Comparison of ENCODE assay signal across 23 cellular contexts in genomic region chr4:62814510-62815047, GRCh38.
DNase-seq lines count a peak whose midpoint lies in the region; ATAC-seq lines count a peak whose summit lies in the region.
"Had no signal": no experiment of that assay in that cellular context is flagged by ENCODE, and none has a peak within 500 bp of the region (broad histone marks: within the 10 kb centered on the region; RNA-seq: fewer than 3 reads in every experiment).

No MANE protein-coding gene starts in this region.

- H3K27me3 Mint-ChIP-seq in CD8-positive, alpha-beta memory T cell: no peaks in the 10 kb centered on the region
- H3K27me3 Mint-ChIP-seq: IgD-negative memory B cell had no signal

- peaks cover 6% of the 10 kb centered on the region; the same call in 1 of the 2 replicates for H3K4me1 ChIP-seq in HAP-1
- no peaks in the 10 kb centered on the region for H3K4me1 ChIP-seq in CD8-positive, alpha-beta memory T cell (ENCODE audit: insufficient read depth, low read length)
- H3K4me1 ChIP-seq: foreskin keratinocyte, SJCRH30 had no signal

- H3K4me3 ChIP-seq in HAP-1: no peak overlapping the region
- H3K4me3 ChIP-seq in CD8-positive, alpha-beta memory T cell (ENCODE audit: low read length): no peak overlapping the region
- H3K4me3 ChIP-seq: SJCRH30 had no signal

- in situ Hi-C loops in HAP-1 (cut with MboI; ENCODE audit: low sequenced_read_pairs): no loop called here

- no peaks in the 10 kb centered on the region for H3K27me3 ChIP-seq in HAP-1 (ENCODE audit: low read depth)
- H3K27me3 ChIP-seq in CD8-positive, alpha-beta memory T cell (ENCODE audit: insufficient read depth, low read length, poor library complexity, severe bottlenecking): no peaks in the 10 kb centered on the region
- H3K27me3 ChIP-seq: SJCRH30 had no signal

- H3K36me3 ChIP-seq in HAP-1 (replicated peaks): no peaks in the 10 kb centered on the region
- no peaks in the 10 kb centered on the region for H3K36me3 ChIP-seq in CD8-positive, alpha-beta memory T cell (ENCODE audit: insufficient read depth, low read length)
- H3K36me3 ChIP-seq: SJCRH30 had no signal

- peaks cover 2 to 24% (median 9%) of the 10 kb centered on the region in 5 donors for H3K9me3 Mint-ChIP-seq in CD8-positive, alpha-beta memory T cell

- H3K4me3 Mint-ChIP-seq in CD8-positive, alpha-beta memory T cell: no peak overlapping the region
- H3K4me3 Mint-ChIP-seq: CD14-positive monocyte, IgD-negative memory B cell, natural killer cell had no signal

- no peak overlapping the region for H3K27ac ChIP-seq in CD8-positive, alpha-beta memory T cell (ENCODE audit: low read depth, low read length)
- H3K27ac ChIP-seq: foreskin keratinocyte, SJCRH30 had no signal

- POLR2A ChIA-PET in CD8-positive, alpha-beta memory T cell (lab: Charles Lee): no interaction called here

- H3K9me3 ChIP-seq in HAP-1: no peaks in the 10 kb centered on the region
- H3K9me3 ChIP-seq in CD8-positive, alpha-beta memory T cell (ENCODE audit: low read length): no peaks in the 10 kb centered on the region
- H3K9me3 ChIP-seq: SJCRH30 had no signal

- peak; percentile 25 for DNase-seq in Ammon's horn (ENCODE audit: low spot score)
- DNase-seq in HAP-1 (ENCODE audit: low spot score in 2 of 2): peak; percentile 14 to 19
- DNase-seq in SIG-M5 (lab: John Stamatoyannopoulos, UW): peak; percentile 9
- peak; percentile 70 for DNase-seq in foreskin melanocyte
- no peak for DNase-seq in NCI-H187 (lab: John Stamatoyannopoulos, UW)
- no peak for DNase-seq in CD8-positive, alpha-beta memory T cell
- no peak for DNase-seq in stimulated activated CD8-positive, alpha-beta memory T cell treated with anti-CD3 and anti-CD28 coated beads, Interleukin-4, amount 100 ng/mL, for 48 hours
- no peak for DNase-seq in left lobe of liver (ENCODE audit: low spot score)
- DNase-seq: activated CD4-positive, alpha-beta T cell treated with anti-CD3 and anti-CD28 coated beads for 1 hour; activated naive CD4-positive, alpha-beta T cell treated with anti-CD3 and anti-CD28 coated beads, Interleukin-2, amount 50 U/mL, for 16 hours; activated T-cell treated with anti-CD3 and anti-CD28 coated beads, Interleukin-2, amount 50 U/mL, for 48 hours; central memory CD4-positive, alpha-beta T cell; foreskin keratinocyte; natural killer cell; NCI-H1092; NCI-H2081 treated with DMSO at 0.1 percent for 48 hours; NCI-H510A; posterior cingulate gyrus; SJCRH30; stimulated activated CD4-positive, alpha-beta T cell treated with anti-CD3 and anti-CD28 coated beads, Interleukin-1b, Interleukin-23, amount 100 ng/mL, for 48 hours; stimulated activated naive CD4-positive, alpha-beta T cell had no signal

- H3K36me3 Mint-ChIP-seq in CD8-positive, alpha-beta memory T cell: no peaks in the 10 kb centered on the region
- H3K36me3 Mint-ChIP-seq: CD14-positive monocyte, IgD-negative memory B cell, natural killer cell had no signal

- ATAC-seq in left lobe of liver: no peak
- ATAC-seq: foreskin keratinocyte, natural killer cell had no signal

- no peak overlapping the region for H3K27ac Mint-ChIP-seq in CD8-positive, alpha-beta memory T cell
- H3K27ac Mint-ChIP-seq: CD14-positive monocyte, IgD-negative memory B cell, natural killer cell had no signal

- H3K4me1 Mint-ChIP-seq in CD8-positive, alpha-beta memory T cell: no peaks in the 10 kb centered on the region
- H3K4me1 Mint-ChIP-seq: CD14-positive monocyte, natural killer cell had no signal

- CTCF ChIA-PET in CD8-positive, alpha-beta memory T cell (lab: Charles Lee): no interaction called here

Comparison
In these comparisons a context has a peak if more than half of its experiments do, and no peak if none do; other contexts are left out.
1. DNase-seq: peak in Ammon's horn (single experiment), HAP-1 (2 of 2), SIG-M5 (single experiment) and foreskin melanocyte (single experiment); none in NCI-H187 (0 of 2), CD8-positive, alpha-beta memory T cell (0 of 5), stimulated activated CD8-positive, alpha-beta memory T cell treated with anti-CD3 and anti-CD28 coated beads, Interleukin-4, amount 100 ng/mL, for 48 hours (single experiment) and left lobe of liver (single experiment).